9 cellular contexts compared by ENCODE assay signal in the genomic region with DNA sequence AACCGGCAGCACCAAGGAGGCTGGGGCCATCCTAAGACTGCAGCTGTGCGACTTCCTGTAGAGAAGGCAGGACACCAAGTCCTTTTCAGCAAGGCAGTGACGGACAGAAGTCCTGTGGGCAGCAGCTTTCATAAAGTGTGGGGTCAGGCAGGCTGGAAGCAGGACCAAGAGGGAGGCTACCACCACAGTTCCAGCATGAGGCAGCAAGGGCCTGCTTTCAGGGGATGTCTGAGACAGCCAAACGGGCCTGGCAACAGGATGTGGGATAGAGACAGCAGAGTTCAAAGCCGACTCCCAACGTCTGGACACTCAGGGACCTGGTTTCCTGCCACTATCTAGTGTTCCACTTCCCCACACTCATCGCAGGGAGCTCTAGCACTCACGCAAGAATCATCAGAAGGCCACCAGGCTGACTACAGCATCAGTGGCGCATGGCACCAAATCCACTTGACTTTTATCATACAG. TPM values are rescaled to one million over a fixed set of nuclear protein-coding genes. Genes with fewer than 3 reads are reported as not detected.
DNase-seq lines count a peak whose midpoint lies in the region; ATAC-seq, FAIRE-seq and TF ChIP-seq lines count a peak whose summit lies in the region.
"Had no signal": no experiment of that assay in that cellular context is flagged by ENCODE, and none has a peak within 500 bp of the region (broad histone marks: within the 10 kb centered on the region; RNA-seq: fewer than 3 reads in every experiment).

No MANE protein-coding gene starts in this region.

- peak overlapping the region; percentile 20 for H3K9ac ChIP-seq in endothelial cell of umbilical vein (replicated peaks; ENCODE audit: extremely low read depth, insufficient read depth, low read length)

- H3K27ac ChIP-seq in RWPE2 (ENCODE audit: poor library complexity, severe bottlenecking) (peak overlapping the region; percentile 6), endothelial cell of umbilical vein (ENCODE audit: insufficient read depth, low read depth, low read length) (peak overlapping the region; percentile 70), osteoblast (ENCODE audit: low read depth, low read length) (peak overlapping the region; percentile 80), ovary (no peak overlapping the region)

- intact Hi-C loops in endothelial cell of umbilical vein (cut with micrococcal nuclease) (loop anchor here (2.0 to 5.0 kb wide), 2 partner anchors 50 to 149 kb away; no protein-coding TSS in a partner anchor), ovary (cut with DNase I) (loop anchor here in 1 of 4 donors (5.0 kb wide), 1 partner anchor 134 kb away; a partner anchor contains a TSS)

- no peak for TF ChIP-seq CTCF in RWPE2 (IDR thresholded peaks at IDR 0.05; ENCODE audit: poor library complexity, severe bottlenecking)
- TF ChIP-seq CTCF in endothelial cell of umbilical vein (IDR thresholded peaks at IDR 0.05; ENCODE audit: extremely low read depth in 1 of 2, insufficient read depth in 1 of 2, low read depth in 1 of 2, low read length in 2 of 2): no peak
- TF ChIP-seq CTCF in osteoblast (IDR thresholded peaks at IDR 0.05; ENCODE audit: extremely low read depth, low read depth, low read length): no peak
- TF ChIP-seq CTCF in ovary (IDR thresholded peaks at IDR 0.05): no peak

- ATAC-seq in RWPE2 (ENCODE audit: low read depth): peak; percentile 45
- no peak for ATAC-seq in GM18873 (IDR thresholded peaks at IDR 0.05; ENCODE audit: low FRiP score, unreplicated experiment)
- ATAC-seq in HG03571 (IDR thresholded peaks at IDR 0.05; ENCODE audit: unreplicated experiment): no peak

- no peak for TF ChIP-seq EP300 in ovary (IDR thresholded peaks at IDR 0.05)

- dilution Hi-C loops in endothelial cell of umbilical vein (cut with MboI; ENCODE audit: extremely low pct_ligation_motif_present, low sequenced_read_pairs): no loop called here

- BruUV-seq in endothelial cell of umbilical vein (replicated peaks; lab: Mats Ljungman, UMichigan): no TSS peak

- no peak overlapping the region for H2AFZ ChIP-seq in endothelial cell of umbilical vein (ENCODE audit: low read depth, low read length)
- H2AFZ ChIP-seq in osteoblast (ENCODE audit: low read length): no peak overlapping the region

- H3K4me2 ChIP-seq in endothelial cell of umbilical vein (ENCODE audit: insufficient read depth, low read length): peak overlapping the region; percentile 28
- H3K4me2 ChIP-seq in osteoblast (ENCODE audit: insufficient read depth, low read length): peak overlapping the region; percentile 59

- H3K36me3 ChIP-seq in RWPE2 (ENCODE audit: low read depth): peaks cover 5% of the 10 kb centered on the region
- no peaks in the 10 kb centered on the region for H3K36me3 ChIP-seq in endothelial cell of umbilical vein (ENCODE audit: control insufficient read depth in 2 of 2, extremely low read depth in 1 of 2, insufficient read depth in 2 of 2, low read length in 2 of 2)
- H3K36me3 ChIP-seq in osteoblast (ENCODE audit: insufficient read depth, low read length): no peaks in the 10 kb centered on the region
- H3K36me3 ChIP-seq in ovary: no peaks in the 10 kb centered on the region

- POLR2A ChIA-PET in endothelial cell of umbilical vein (lab: Charles Lee): interaction anchor here (0.7 kb wide), 1 partner anchor 144 kb away, joined by 3 read pairs; no protein-coding TSS in a partner anchor

- peak; percentile 70 for FAIRE-seq in endothelial cell of umbilical vein (lab: Jason Lieb, UNC)
- FAIRE-seq: A204.1 had no signal

- CTCF ChIA-PET in endothelial cell of umbilical vein (lab: Charles Lee): interaction anchor here (2.6 to 4.0 kb wide), 2 partner anchors 11 to 50 kb away, joined by 9 to 10 read pairs; no protein-coding TSS in a partner anchor

- H3K4me1 ChIP-seq in RWPE2 (ENCODE audit: insufficient read depth, poor library complexity, severe bottlenecking): peaks cover 34% of the 10 kb centered on the region
- H3K4me1 ChIP-seq in endothelial cell of umbilical vein (ENCODE audit: control insufficient read depth, extremely low read depth, insufficient read depth, low read length): peaks cover 46% of the 10 kb centered on the region
- H3K4me1 ChIP-seq in osteoblast (ENCODE audit: insufficient read depth, low read length): peaks cover 53% of the 10 kb centered on the region
- H3K4me1 ChIP-seq in ovary (ENCODE audit: insufficient read depth): peaks cover 41% of the 10 kb centered on the region

- peak; percentile 35 for DNase-seq in SIG-M5 treated with dmso at 0.1 percent for 504 hours (lab: John Stamatoyannopoulos, UW; ENCODE audit: unreplicated experiment)
- DNase-seq in SIG-M5 (lab: John Stamatoyannopoulos, UW): no peak
- DNase-seq in RWPE2 (ENCODE audit: low spot score): no peak
- DNase-seq in endothelial cell of umbilical vein (ENCODE audit: low read depth, low spot score): peak; percentile 54
- DNase-seq in osteoblast (ENCODE audit: insufficient read length, low spot score, missing footprints): peak; percentile 96
- no peak for DNase-seq in ovary

- TF ChIP-seq POLR2A in endothelial cell of umbilical vein (IDR thresholded peaks at IDR 0.05; ENCODE audit: low read depth, low read length) (no peak), ovary (IDR thresholded peaks at IDR 0.05) (no peak)

- H4K20me1 ChIP-seq in endothelial cell of umbilical vein (replicated peaks; ENCODE audit: control insufficient read depth, extremely low read depth, insufficient read depth, low read length): peaks cover 13% of the 10 kb centered on the region
- H4K20me1 ChIP-seq in osteoblast (ENCODE audit: insufficient read depth, low read length): peaks cover 85% of the 10 kb centered on the region

- no peaks in the 10 kb centered on the region for H3K9me3 ChIP-seq in RWPE2 (ENCODE audit: severe bottlenecking)
- H3K9me3 ChIP-seq in endothelial cell of umbilical vein (replicated peaks; ENCODE audit: control insufficient read depth, insufficient read depth, low read length): no peaks in the 10 kb centered on the region
- no peaks in the 10 kb centered on the region for H3K9me3 ChIP-seq in osteoblast (ENCODE audit: low read depth, low read length)
- H3K9me3 ChIP-seq in ovary: no peaks in the 10 kb centered on the region

- H3K79me2 ChIP-seq in endothelial cell of umbilical vein (ENCODE audit: control insufficient read depth, insufficient read depth, low read length) (peaks cover 92% of the 10 kb centered on the region), osteoblast (ENCODE audit: insufficient read depth, low read length) (peaks cover 92% of the 10 kb centered on the region)

- H3K9me1 ChIP-seq in endothelial cell of umbilical vein (replicated peaks; ENCODE audit: control insufficient read depth, extremely low read depth, insufficient read depth, low read length): peaks cover 4% of the 10 kb centered on the region

- no peaks in the 10 kb centered on the region for H3K27me3 ChIP-seq in RWPE2 (ENCODE audit: insufficient read depth, poor library complexity, severe bottlenecking)
- H3K27me3 ChIP-seq in endothelial cell of umbilical vein (ENCODE audit: control insufficient read depth in 2 of 2, insufficient read depth in 2 of 2, low read length in 2 of 2): no peaks in the 10 kb centered on the region
- H3K27me3 ChIP-seq in osteoblast (ENCODE audit: insufficient read depth, low read length): no peaks in the 10 kb centered on the region
- H3K27me3 ChIP-seq in ovary: no peaks in the 10 kb centered on the region

- H3K4me3 ChIP-seq in RWPE2 (ENCODE audit: severe bottlenecking) (no peak overlapping the region), endothelial cell of umbilical vein (replicated peaks in 1 of 3; ENCODE audit: insufficient read depth in 1 of 3, low read depth in 1 of 3, low read length in 3 of 3) (no peak overlapping the region), osteoblast (ENCODE audit: insufficient read depth, low read length) (peak overlapping the region; percentile 35), ovary (no peak overlapping the region)

- 46 to 54% (median 50%) methylated on average over 9 of the region's 9 CpGs for WGBS in ovary, 3 donors

TF ChIP-seq in endothelial cell of umbilical vein, 7 proteins besides CTCF, POLR2A, EP300 and RAD21:
- peak; percentile 30 for TF ChIP-seq FOS (IDR thresholded peaks at IDR 0.05; ENCODE audit: borderline replicate concordance, insufficient read depth, low read length)
- TF ChIP-seq GATA2 (IDR thresholded peaks at IDR 0.05; ENCODE audit: insufficient read depth, insufficient read length, low read depth, low read length): peak; percentile 40
- TF ChIP-seq, protein P1, sequence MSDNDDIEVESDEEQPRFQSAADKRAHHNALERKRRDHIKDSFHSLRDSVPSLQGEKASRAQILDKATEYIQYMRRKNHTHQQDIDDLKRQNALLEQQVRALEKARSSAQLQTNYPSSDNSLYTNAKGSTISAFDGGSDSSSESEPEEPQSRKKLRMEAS (IDR thresholded peaks at IDR 0.05; ENCODE audit: insufficient read depth, insufficient read length): no peak
- TF ChIP-seq MYC (IDR thresholded peaks at IDR 0.05; ENCODE audit: low read depth, low read length): no peak

RNA-seq across cellular contexts. Expression of a gene that starts 5.3 kb away (rescaled TPM):
- total RNA-seq in endothelial cell of umbilical vein: 130 and 138 TPM in 2 replicates
- polyA plus RNA-seq in endothelial cell of umbilical vein: 12.3 and 17.7 TPM in 2 replicates
- 14.4 and 15.5 TPM in 2 replicates for polyA plus RNA-seq in endothelial cell of umbilical vein (2011; cell fraction: cytosol; rRNA removed)
- 96.4 and 103 TPM in 2 replicates for polyA plus RNA-seq in endothelial cell of umbilical vein (2011; cell fraction: nucleus; rRNA removed)
- 84.4 and 115 TPM in 2 replicates for polyA plus RNA-seq in endothelial cell of umbilical vein (2012)
- 116 and 129 TPM in 2 replicates for polyA minus RNA-seq in endothelial cell of umbilical vein
- 21.5 TPM for polyA minus RNA-seq in endothelial cell of umbilical vein (2011; cell fraction: cytosol; rRNA and poly(A)+ RNA removed)
- 144 and 192 TPM in 2 replicates for polyA minus RNA-seq in endothelial cell of umbilical vein (2011; cell fraction: nucleus; rRNA and poly(A)+ RNA removed)
- total RNA-seq in osteoblast: 46.0 and 51.4 TPM in 2 replicates
- total RNA-seq in ovary: 100 to 1,000 TPM in 2 of 7 donors, 10 to 100 TPM in 5; 73.8 to 104 (median 98.3) TPM
- 10 to 100 TPM; 28.1 to 86.3 TPM for polyA plus RNA-seq in ovary

Comparison
In these comparisons a context has a peak if more than half of its experiments do, and no peak if none do; other contexts are left out.
1. DNase-seq: peak in SIG-M5 treated with dmso at 0.1 percent for 504 hours (single experiment), endothelial cell of umbilical vein (single experiment) and osteoblast (single experiment); none in SIG-M5 (single experiment), RWPE2 (single experiment) and ovary (0 of 5).
2. H3K27ac ChIP-seq: peak in RWPE2 (single experiment), endothelial cell of umbilical vein (single experiment) and osteoblast (single experiment); none in ovary (0 of 2).